In the genomic region with DNA sequence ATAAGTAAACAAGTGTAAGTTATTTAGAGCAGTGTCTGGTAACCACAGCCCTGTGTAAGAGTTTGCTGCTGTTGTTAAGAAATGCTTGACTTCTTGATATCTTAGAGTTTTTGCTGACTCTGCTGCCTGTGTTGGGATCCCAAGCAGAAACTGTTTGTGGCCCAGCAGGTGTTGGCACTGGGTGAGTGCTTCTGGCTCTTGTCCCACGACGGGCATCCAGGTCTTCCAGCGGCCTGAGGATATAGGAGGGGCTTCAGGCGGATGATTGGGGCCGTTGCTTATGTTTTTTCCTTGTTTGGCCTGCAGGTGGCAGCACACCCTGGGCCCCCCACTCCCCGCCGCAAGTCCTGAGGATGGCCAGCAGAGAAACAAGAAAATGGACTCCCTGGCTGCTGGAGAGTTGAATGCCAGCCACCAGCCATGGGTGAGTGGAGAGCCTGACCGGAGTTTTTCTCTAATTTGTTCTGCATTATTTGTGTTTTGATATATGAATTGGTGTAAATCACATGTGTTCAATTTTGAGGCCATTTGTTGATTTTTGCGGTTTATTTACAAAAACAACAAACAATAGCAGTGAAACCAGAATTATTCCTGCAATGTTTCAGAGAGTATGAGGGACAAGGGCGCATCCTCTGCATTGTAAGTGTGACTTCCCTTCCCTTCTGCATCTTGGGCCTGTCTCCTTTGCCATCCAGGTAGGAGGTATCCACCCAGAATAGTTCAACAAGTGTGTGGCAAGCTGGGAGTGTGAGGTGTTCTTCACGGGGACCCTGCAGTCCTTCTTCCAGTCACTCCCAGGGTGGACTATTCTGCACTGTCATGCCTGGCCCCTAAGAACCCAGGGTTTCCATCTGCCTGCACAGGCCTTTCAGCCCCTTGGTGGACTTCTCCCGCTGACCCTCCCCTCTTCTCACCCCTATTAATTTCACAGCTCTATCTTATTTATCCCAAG, we compare ENCODE assay signal across 1 cellular context.
TF ChIP-seq lines count a peak whose summit lies in the region.

No MANE protein-coding gene starts in this region.

TF ChIP-seq in HepG2, 621 proteins besides CTCF, POLR2A, EP300 and RAD21 (continued from another document and continues in another):
- TF ChIP-seq ZNF556 (CRISPR knock-in tag; IDR thresholded peaks at IDR 0.05; ENCODE audit: borderline replicate concordance) (peak; percentile 86), ZNF777 (CRISPR knock-in tag; IDR thresholded peaks at IDR 0.05) (0 out of 2 replicates have a peak, but pooled peaks have one; percentile 34), IRF2 (CRISPR knock-in tag; IDR thresholded peaks at IDR 0.05) (0 out of 2 replicates have a peak, but pooled peaks have one; percentile 28), HMG20A (CRISPR knock-in tag; IDR thresholded peaks at IDR 0.05; ENCODE audit: borderline replicate concordance) (no peak), ZFX (CRISPR knock-in tag; IDR thresholded peaks at IDR 0.05; ENCODE audit: low read depth) (peak; percentile 48), MED1 (CRISPR knock-in tag; IDR thresholded peaks at IDR 0.05) (0 out of 2 replicates have a peak, but pooled peaks have one; percentile 29), ZNF616 (CRISPR knock-in tag; IDR thresholded peaks at IDR 0.05; ENCODE audit: low read depth) (no peak), KDM2A (CRISPR knock-in tag; IDR thresholded peaks at IDR 0.05; ENCODE audit: borderline replicate concordance, low read depth) (peak; percentile 67; the same call in 1 of the 2 replicates), ERF (CRISPR knock-in tag; IDR thresholded peaks at IDR 0.05) (0 out of 2 replicates have a peak, but pooled peaks have one; percentile 39), SMC3 (IDR thresholded peaks at IDR 0.05; ENCODE audit: low read length) (peak; percentile 67), SRSF9 (IDR thresholded peaks at IDR 0.05; ENCODE audit: borderline replicate concordance, insufficient read depth, low read depth, low read length, poor library complexity, severe bottlenecking) (no peak), HMGXB4 (CRISPR knock-in tag; IDR thresholded peaks at IDR 0.05; ENCODE audit: borderline replicate concordance in 1 of 2, low read depth in 1 of 2) (peak; percentile 37 to 70; a peak in 2 of 4 replicates), ZNF333 (CRISPR knock-in tag; IDR thresholded peaks at IDR 0.05; ENCODE audit: borderline replicate concordance) (no peak), POLR2AphosphoS5 (IDR thresholded peaks at IDR 0.05; ENCODE audit: low read depth, low read length) (no peak), MAFK (conservative IDR thresholded peaks at IDR 0.05 in 1 of 2, IDR thresholded peaks at IDR 0.05 in 1 of 2; ENCODE audit: low read length in 2 of 2) (peak; percentile 69 to 81), CEBPZ (IDR thresholded peaks at IDR 0.05; ENCODE audit: low read length) (no peak), ZBTB7B (CRISPR knock-in tag; IDR thresholded peaks at IDR 0.05) (peak; percentile 94), ZNF557 (CRISPR knock-in tag; IDR thresholded peaks at IDR 0.05) (no peak), RXRA (CRISPR knock-in tag; IDR thresholded peaks at IDR 0.05) (0 out of 2 replicates have a peak, but pooled peaks have one; percentile 16), FOSL2 (CRISPR knock-in tag; IDR thresholded peaks at IDR 0.05) (no peak), YEATS4 (CRISPR knock-in tag; IDR thresholded peaks at IDR 0.05; ENCODE audit: borderline replicate concordance) (0 out of 2 replicates have a peak, but pooled peaks have one; percentile 20), ZBTB38 (CRISPR knock-in tag; IDR thresholded peaks at IDR 0.05) (peak; percentile 45; the same call in 1 of the 2 replicates), MTF1 (CRISPR knock-in tag; IDR thresholded peaks at IDR 0.05) (no peak), ZZZ3 (CRISPR knock-in tag; IDR thresholded peaks at IDR 0.05; ENCODE audit: borderline replicate concordance) (no peak), SMAD1 (CRISPR knock-in tag; IDR thresholded peaks at IDR 0.05; ENCODE audit: borderline replicate concordance, low read depth) (no peak), ZNF432 (CRISPR knock-in tag; IDR thresholded peaks at IDR 0.05; ENCODE audit: borderline replicate concordance) (no peak), ZNF598 (CRISPR knock-in tag; IDR thresholded peaks at IDR 0.05; ENCODE audit: borderline replicate concordance) (no peak), ZNF225 (CRISPR knock-in tag; IDR thresholded peaks at IDR 0.05) (no peak), MBNL3 (CRISPR knock-in tag; conservative IDR thresholded peaks at IDR 0.05) (no peak), XRCC5 (optimal IDR thresholded peaks at IDR 0.05; ENCODE audit: low read length) (peak; percentile 85), ZNF441 (CRISPR knock-in tag; IDR thresholded peaks at IDR 0.05; ENCODE audit: borderline replicate concordance) (no peak), ZNF232 (CRISPR knock-in tag; IDR thresholded peaks at IDR 0.05; ENCODE audit: borderline replicate concordance) (peak; percentile 42; the same call in 1 of the 2 replicates), BCL6 (CRISPR knock-in tag; IDR thresholded peaks at IDR 0.05) (0 out of 2 replicates have a peak, but pooled peaks have one; percentile 33), ZNF503 (CRISPR knock-in tag; IDR thresholded peaks at IDR 0.05) (no peak)
- TF ChIP-seq, protein P1, sequence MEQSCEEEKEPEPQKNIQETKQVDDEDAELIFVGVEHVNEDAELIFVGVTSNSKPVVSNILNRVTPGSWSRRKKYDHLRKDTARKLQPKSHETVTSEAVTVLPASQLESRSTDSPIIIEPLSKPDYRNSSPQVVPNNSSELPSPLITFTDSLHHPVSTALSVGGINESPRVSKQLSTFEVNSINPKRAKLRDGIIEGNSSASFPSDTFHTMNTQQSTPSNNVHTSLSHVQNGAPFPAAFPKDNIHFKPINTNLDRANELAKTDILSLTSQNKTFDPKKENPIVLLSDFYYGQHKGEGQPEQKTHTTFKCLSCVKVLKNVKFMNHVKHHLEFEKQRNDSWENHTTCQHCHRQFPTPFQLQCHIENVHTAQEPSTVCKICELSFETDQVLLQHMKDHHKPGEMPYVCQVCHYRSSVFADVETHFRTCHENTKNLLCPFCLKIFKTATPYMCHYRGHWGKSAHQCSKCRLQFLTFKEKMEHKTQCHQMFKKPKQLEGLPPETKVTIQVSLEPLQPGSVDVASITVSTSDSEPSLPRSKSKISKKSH (CRISPR knock-in tag; IDR thresholded peaks at IDR 0.05; ENCODE audit: borderline replicate concordance) = no peak
- TF ChIP-seq, protein P2, sequence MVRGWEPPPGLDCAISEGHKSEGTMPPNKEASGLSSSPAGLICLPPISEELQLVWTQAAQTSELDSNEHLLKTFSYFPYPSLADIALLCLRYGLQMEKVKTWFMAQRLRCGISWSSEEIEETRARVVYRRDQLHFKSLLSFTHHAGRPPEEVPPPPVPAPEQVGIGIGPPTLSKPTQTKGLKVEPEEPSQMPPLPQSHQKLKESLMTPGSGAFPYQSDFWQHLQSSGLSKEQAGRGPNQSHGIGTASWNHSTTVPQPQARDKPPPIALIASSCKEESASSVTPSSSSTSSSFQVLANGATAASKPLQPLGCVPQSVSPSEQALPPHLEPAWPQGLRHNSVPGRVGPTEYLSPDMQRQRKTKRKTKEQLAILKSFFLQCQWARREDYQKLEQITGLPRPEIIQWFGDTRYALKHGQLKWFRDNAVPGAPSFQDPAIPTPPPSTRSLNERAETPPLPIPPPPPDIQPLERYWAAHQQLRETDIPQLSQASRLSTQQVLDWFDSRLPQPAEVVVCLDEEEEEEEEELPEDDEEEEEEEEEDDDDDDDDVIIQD (CRISPR knock-in tag; IDR thresholded peaks at IDR 0.05; ENCODE audit: low read depth) = 0 out of 2 replicates have a peak, but pooled peaks have one; percentile 27
- TF ChIP-seq, protein P3, sequence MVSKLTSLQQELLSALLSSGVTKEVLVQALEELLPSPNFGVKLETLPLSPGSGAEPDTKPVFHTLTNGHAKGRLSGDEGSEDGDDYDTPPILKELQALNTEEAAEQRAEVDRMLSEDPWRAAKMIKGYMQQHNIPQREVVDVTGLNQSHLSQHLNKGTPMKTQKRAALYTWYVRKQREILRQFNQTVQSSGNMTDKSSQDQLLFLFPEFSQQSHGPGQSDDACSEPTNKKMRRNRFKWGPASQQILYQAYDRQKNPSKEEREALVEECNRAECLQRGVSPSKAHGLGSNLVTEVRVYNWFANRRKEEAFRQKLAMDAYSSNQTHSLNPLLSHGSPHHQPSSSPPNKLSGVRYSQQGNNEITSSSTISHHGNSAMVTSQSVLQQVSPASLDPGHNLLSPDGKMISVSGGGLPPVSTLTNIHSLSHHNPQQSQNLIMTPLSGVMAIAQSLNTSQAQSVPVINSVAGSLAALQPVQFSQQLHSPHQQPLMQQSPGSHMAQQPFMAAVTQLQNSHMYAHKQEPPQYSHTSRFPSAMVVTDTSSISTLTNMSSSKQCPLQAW (CRISPR knock-in tag; IDR thresholded peaks at IDR 0.05) = peak; percentile 68; the same call in 1 of the 2 replicates
- TF ChIP-seq, protein P4, sequence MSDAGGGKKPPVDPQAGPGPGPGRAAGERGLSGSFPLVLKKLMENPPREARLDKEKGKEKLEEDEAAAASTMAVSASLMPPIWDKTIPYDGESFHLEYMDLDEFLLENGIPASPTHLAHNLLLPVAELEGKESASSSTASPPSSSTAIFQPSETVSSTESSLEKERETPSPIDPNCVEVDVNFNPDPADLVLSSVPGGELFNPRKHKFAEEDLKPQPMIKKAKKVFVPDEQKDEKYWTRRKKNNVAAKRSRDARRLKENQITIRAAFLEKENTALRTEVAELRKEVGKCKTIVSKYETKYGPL (CRISPR knock-in tag; IDR thresholded peaks at IDR 0.05) = no peak
- TF ChIP-seq, protein P5, sequence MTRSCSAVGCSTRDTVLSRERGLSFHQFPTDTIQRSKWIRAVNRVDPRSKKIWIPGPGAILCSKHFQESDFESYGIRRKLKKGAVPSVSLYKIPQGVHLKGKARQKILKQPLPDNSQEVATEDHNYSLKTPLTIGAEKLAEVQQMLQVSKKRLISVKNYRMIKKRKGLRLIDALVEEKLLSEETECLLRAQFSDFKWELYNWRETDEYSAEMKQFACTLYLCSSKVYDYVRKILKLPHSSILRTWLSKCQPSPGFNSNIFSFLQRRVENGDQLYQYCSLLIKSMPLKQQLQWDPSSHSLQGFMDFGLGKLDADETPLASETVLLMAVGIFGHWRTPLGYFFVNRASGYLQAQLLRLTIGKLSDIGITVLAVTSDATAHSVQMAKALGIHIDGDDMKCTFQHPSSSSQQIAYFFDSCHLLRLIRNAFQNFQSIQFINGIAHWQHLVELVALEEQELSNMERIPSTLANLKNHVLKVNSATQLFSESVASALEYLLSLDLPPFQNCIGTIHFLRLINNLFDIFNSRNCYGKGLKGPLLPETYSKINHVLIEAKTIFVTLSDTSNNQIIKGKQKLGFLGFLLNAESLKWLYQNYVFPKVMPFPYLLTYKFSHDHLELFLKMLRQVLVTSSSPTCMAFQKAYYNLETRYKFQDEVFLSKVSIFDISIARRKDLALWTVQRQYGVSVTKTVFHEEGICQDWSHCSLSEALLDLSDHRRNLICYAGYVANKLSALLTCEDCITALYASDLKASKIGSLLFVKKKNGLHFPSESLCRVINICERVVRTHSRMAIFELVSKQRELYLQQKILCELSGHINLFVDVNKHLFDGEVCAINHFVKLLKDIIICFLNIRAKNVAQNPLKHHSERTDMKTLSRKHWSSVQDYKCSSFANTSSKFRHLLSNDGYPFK (CRISPR knock-in tag; IDR thresholded peaks at IDR 0.05; ENCODE audit: borderline replicate concordance) = 0 out of 2 replicates have a peak, but pooled peaks have one; percentile 27
